Comparison of ENCODE assay signal across 1 cellular context in genomic region chr18:76572517-76573247, GRCh38.
TF ChIP-seq lines count a peak whose summit lies in the region.

No MANE protein-coding gene starts in this region.

TF ChIP-seq in SK-N-SH treated with all-trans-retinoic acid at 6 μM for 48 hours, 23 proteins besides CTCF, POLR2A, EP300 and RAD21 (continued from another document):
- TF ChIP-seq PATZ1 (CRISPR knock-in tag; IDR thresholded peaks at IDR 0.05; ENCODE audit: borderline replicate concordance) (no peak), ZNF8 (CRISPR knock-in tag; IDR thresholded peaks at IDR 0.05) (no peak), ISL1 (CRISPR knock-in tag; IDR thresholded peaks at IDR 0.05) (no peak)
